In genomic region chr19:31595521-31595920, GRCh38 we compare ENCODE assay signal across 20 cellular contexts.
"Had no signal": no experiment of that assay in that cellular context is flagged by ENCODE, and none has a peak within 500 bp of the region (broad histone marks: within the 10 kb centered on the region; RNA-seq: fewer than 3 reads in every experiment).

No MANE protein-coding gene starts in this region.

- H3K4me3 ChIP-seq: esophagus muscularis mucosa, gastrocnemius medialis, heart right ventricle, skin epidermis, thoracic aorta, transverse colon, uterus had no signal

- DNase-seq: effector memory CD4-positive, alpha-beta T cell; gastrocnemius medialis; heart right ventricle; hypothalamus; immature natural killer cell; left colon; mesendoderm; naive thymus-derived CD4-positive, alpha-beta T cell; nephron progenitor cell; stimulated activated CD4-positive, alpha-beta T cell treated with anti-CD3 and anti-CD28 coated beads, Interleukin-2, amount 100 ng/mL, for 24 hours; stimulated activated CD4-positive, alpha-beta T cell treated with anti-CD3 and anti-CD28 coated beads, Interleukin-4, amount 100 ng/mL, for 4 hours; stimulated activated naive B cell treated with anti-CD40 and anti-IgM and Interleukin-4, amounts not matched to agents 10 μg/mL and 1 μg/mL and 100 μg/mL, for 72 hours; stimulated activated naive CD8-positive, alpha-beta T cell treated with anti-CD3 and anti-CD28 coated beads, Interleukin-15, amount 100 ng/mL, for 72 hours; transverse colon; uterus had no signal

- H3K36me3 Mint-ChIP-seq: immature natural killer cell; naive thymus-derived CD4-positive, alpha-beta T cell; stimulated activated naive B cell treated with anti-CD40 and anti-IgM and Interleukin-4, amounts not matched to agents 10 μg/mL and 1 μg/mL and 100 μg/mL, for 72 hours had no signal

- H3K9me3 Mint-ChIP-seq: immature natural killer cell; nephron progenitor cell; stimulated activated naive B cell treated with anti-CD40 and anti-IgM and Interleukin-4, amounts not matched to agents 10 μg/mL and 1 μg/mL and 100 μg/mL, for 72 hours; stimulated activated naive CD8-positive, alpha-beta T cell treated with anti-CD3 and anti-CD28 coated beads, Interleukin-15, amount 100 ng/mL, for 72 hours had no signal

- H3K4me1 ChIP-seq: esophagus muscularis mucosa, gastrocnemius medialis, heart right ventricle, transverse colon, uterus had no signal

- ATAC-seq: gastrocnemius medialis; heart right ventricle; left colon; naive thymus-derived CD4-positive, alpha-beta T cell; sciatic nerve; stimulated activated naive B cell treated with anti-CD40 and anti-IgM and Interleukin-4, amounts not matched to agents 10 μg/mL and 1 μg/mL and 100 μg/mL, for 72 hours; stimulated activated naive CD8-positive, alpha-beta T cell treated with anti-CD3 and anti-CD28 coated beads, Interleukin-15, amount 100 ng/mL, for 72 hours had no signal

- H3K27me3 Mint-ChIP-seq: stimulated activated naive B cell treated with anti-CD40 and anti-IgM and Interleukin-4, amounts not matched to agents 10 μg/mL and 1 μg/mL and 100 μg/mL, for 72 hours had no signal

- H3K4me3 Mint-ChIP-seq: immature natural killer cell; naive thymus-derived CD4-positive, alpha-beta T cell; nephron progenitor cell; stimulated activated naive B cell treated with anti-CD40 and anti-IgM and Interleukin-4, amounts not matched to agents 10 μg/mL and 1 μg/mL and 100 μg/mL, for 72 hours; stimulated activated naive CD8-positive, alpha-beta T cell treated with anti-CD3 and anti-CD28 coated beads, Interleukin-15, amount 100 ng/mL, for 72 hours had no signal

- H3K9me3 ChIP-seq: esophagus muscularis mucosa, gastrocnemius medialis, heart right ventricle, thoracic aorta, transverse colon, uterus had no signal

- H3K27me3 ChIP-seq: gastrocnemius medialis, transverse colon, uterus had no signal

- H3K36me3 ChIP-seq: esophagus muscularis mucosa, gastrocnemius medialis, heart right ventricle, thoracic aorta, transverse colon, uterus had no signal

- H3K27ac Mint-ChIP-seq: immature natural killer cell; naive thymus-derived CD4-positive, alpha-beta T cell; nephron progenitor cell; stimulated activated naive B cell treated with anti-CD40 and anti-IgM and Interleukin-4, amounts not matched to agents 10 μg/mL and 1 μg/mL and 100 μg/mL, for 72 hours; stimulated activated naive CD8-positive, alpha-beta T cell treated with anti-CD3 and anti-CD28 coated beads, Interleukin-15, amount 100 ng/mL, for 72 hours had no signal

- H3K27ac ChIP-seq: epithelial cell of prostate, esophagus muscularis mucosa, gastrocnemius medialis, heart right ventricle, skin epidermis, thoracic aorta, transverse colon, uterus had no signal

- H3K4me1 Mint-ChIP-seq: immature natural killer cell; naive thymus-derived CD4-positive, alpha-beta T cell; nephron progenitor cell; stimulated activated naive B cell treated with anti-CD40 and anti-IgM and Interleukin-4, amounts not matched to agents 10 μg/mL and 1 μg/mL and 100 μg/mL, for 72 hours; stimulated activated naive CD8-positive, alpha-beta T cell treated with anti-CD3 and anti-CD28 coated beads, Interleukin-15, amount 100 ng/mL, for 72 hours had no signal
